Comparison of ENCODE assay signal across 8 cellular contexts in the genomic region with DNA sequence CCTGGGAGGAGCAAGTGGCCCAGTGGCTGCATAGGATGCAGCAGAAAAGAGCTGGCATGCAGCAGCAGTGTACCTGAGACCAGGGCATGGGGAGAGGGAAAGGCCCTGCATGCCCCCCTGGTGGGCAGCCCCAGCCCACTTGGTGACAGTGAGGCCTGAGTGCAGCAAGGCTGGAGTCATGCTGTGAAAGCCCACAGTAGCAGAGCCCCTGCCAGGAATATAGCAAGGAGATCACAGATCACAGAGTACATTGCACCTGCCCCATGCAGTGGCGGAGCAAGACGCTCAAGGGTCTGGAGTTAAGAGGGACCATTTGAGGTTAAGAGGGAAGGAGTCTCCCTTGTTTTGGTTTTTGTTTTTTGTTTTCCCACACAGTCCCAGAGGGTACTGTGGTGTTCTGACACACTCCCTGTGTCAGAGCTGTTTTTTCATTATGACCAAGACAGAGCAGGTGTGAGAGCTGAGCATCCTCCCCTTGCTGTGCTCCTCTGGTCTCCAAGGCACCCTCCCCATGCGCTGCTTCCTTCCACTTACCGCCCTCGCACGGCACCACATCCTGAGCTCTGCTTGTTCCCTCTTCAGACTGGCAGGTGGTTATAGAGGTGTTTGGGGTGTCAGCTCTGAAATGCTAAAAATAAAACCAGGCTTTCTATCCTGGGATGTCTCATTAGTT.
DNase-seq lines count a peak whose midpoint lies in the region; ATAC-seq and TF ChIP-seq lines count a peak whose summit lies in the region.

No MANE protein-coding gene starts in this region.

- H3K4me3 ChIP-seq in foreskin fibroblast (ENCODE audit: low read depth in 1 of 2, low read length in 2 of 2): no peak overlapping the region

- peaks cover 51% of the 10 kb centered on the region for H3K4me1 Mint-ChIP-seq in T-helper 1 cell treated with Interleukin-12 subunit alpha and Interleukin-12 subunit beta and Interleukin-4 antibody, amounts not matched to agents 30 μg/mL and 1 μg/mL, for 36 hours (ENCODE audit: low read depth)

- H3K27ac Mint-ChIP-seq in T-helper 1 cell treated with Interleukin-12 subunit alpha and Interleukin-12 subunit beta and Interleukin-4 antibody, amounts not matched to agents 30 μg/mL and 1 μg/mL, for 36 hours: peak overlapping the region; percentile 97

- DNase-seq in activated naive CD8-positive, alpha-beta T cell treated with anti-CD3 and anti-CD28 coated beads, Interleukin-2, amount 50 U/mL, for 16 hours (ENCODE audit: low read depth, low spot score): peak; percentile 38
- peak; percentile 63 for DNase-seq in stimulated activated CD4-positive, alpha-beta T cell treated with anti-CD3 and anti-CD28 coated beads, Interleukin-4, amount 100 ng/mL, for 1 hour
- no peak for DNase-seq in cerebellar cortex (ENCODE audit: low spot score)
- DNase-seq in erythroblast (lab: John Stamatoyannopoulos, UW): no peak
- DNase-seq in foreskin fibroblast: no peak

- ATAC-seq in GM19035 (IDR thresholded peaks at IDR 0.05; ENCODE audit: unreplicated experiment): peak; percentile 96
- ATAC-seq in HG02981 (IDR thresholded peaks at IDR 0.05; ENCODE audit: unreplicated experiment): peak; percentile 96

- TF ChIP-seq POLR2A in erythroblast (IDR thresholded peaks at IDR 0.05; ENCODE audit: low read length): no peak

- no peaks in the 10 kb centered on the region for H3K27me3 Mint-ChIP-seq in T-helper 1 cell treated with Interleukin-12 subunit alpha and Interleukin-12 subunit beta and Interleukin-4 antibody, amounts not matched to agents 30 μg/mL and 1 μg/mL, for 36 hours (ENCODE audit: low read depth)

- peak overlapping the region; percentile 92 for H3K4me3 Mint-ChIP-seq in T-helper 1 cell treated with Interleukin-12 subunit alpha and Interleukin-12 subunit beta and Interleukin-4 antibody, amounts not matched to agents 30 μg/mL and 1 μg/mL, for 36 hours

- peaks cover 4% of the 10 kb centered on the region for H3K36me3 Mint-ChIP-seq in T-helper 1 cell treated with Interleukin-12 subunit alpha and Interleukin-12 subunit beta and Interleukin-4 antibody, amounts not matched to agents 30 μg/mL and 1 μg/mL, for 36 hours (ENCODE audit: low read depth)

- TF ChIP-seq CTCF in foreskin fibroblast (IDR thresholded peaks at IDR 0.05; ENCODE audit: low read depth, low read length): no peak

- no peaks in the 10 kb centered on the region for H3K9me3 Mint-ChIP-seq in T-helper 1 cell treated with Interleukin-12 subunit alpha and Interleukin-12 subunit beta and Interleukin-4 antibody, amounts not matched to agents 30 μg/mL and 1 μg/mL, for 36 hours

Comparison
In these comparisons a context has a peak if more than half of its experiments do, and no peak if none do; other contexts are left out.
1. DNase-seq: peak in activated naive CD8-positive, alpha-beta T cell treated with anti-CD3 and anti-CD28 coated beads, Interleukin-2, amount 50 U/mL, for 16 hours (single experiment) and stimulated activated CD4-positive, alpha-beta T cell treated with anti-CD3 and anti-CD28 coated beads, Interleukin-4, amount 100 ng/mL, for 1 hour (single experiment); none in cerebellar cortex (single experiment), erythroblast (0 of 2) and foreskin fibroblast (0 of 2).